27 cellular contexts compared by ENCODE assay signal in genomic region chr20:39136145-39136544, GRCh38.
DNase-seq lines count a peak whose midpoint lies in the region; ATAC-seq, FAIRE-seq and TF ChIP-seq lines count a peak whose summit lies in the region.
"Had no signal": no experiment of that assay in that cellular context is flagged by ENCODE, and none has a peak within 500 bp of the region (broad histone marks: within the 10 kb centered on the region; RNA-seq: fewer than 3 reads in every experiment).

No MANE protein-coding gene starts in this region.

- no peak overlapping the region for H3K4me3 ChIP-seq in bronchial epithelial cell (ENCODE audit: low read depth, low read length)
- peak overlapping the region in 1 of 2 donors; percentile 41 for H3K4me3 ChIP-seq in neuronal stem cell (ENCODE audit: low read length in 2 of 2)
- H3K4me3 ChIP-seq: A549; BLaER1 treated with 17β-estradiol and CSF1 and Interleukin-3, amounts not matched to agents 10 nM and 100 nM; GM23248 had no signal

- H2BK5ac ChIP-seq in neuronal stem cell (ENCODE audit: low read length), result no peak overlapping the region

- peaks cover 8% of the 10 kb centered on the region for H3K4me1 Mint-ChIP-seq in WTC11
- H3K4me1 Mint-ChIP-seq: CD14-positive monocyte; CD8-positive, alpha-beta memory T cell had no signal

- H3K79me1 ChIP-seq in neuronal stem cell (ENCODE audit: low read depth, low read length), result no peaks in the 10 kb centered on the region

- peak overlapping the region; percentile 60 for H3K9ac ChIP-seq in neuronal stem cell (ENCODE audit: low read depth, low read length, poor library complexity)
- H3K9ac ChIP-seq: BLaER1 treated with 17β-estradiol and CSF1 and Interleukin-3, amounts not matched to agents 10 nM and 100 nM; GM23248 had no signal

- H3K23ac ChIP-seq in neuronal stem cell (ENCODE audit: low read depth, low read length, poor library complexity), result no peak overlapping the region

- CTCF ChIA-PET in WTC11 (lab: Charles Lee), result no interaction called here

- no peaks in the 10 kb centered on the region for H3K9me3 Mint-ChIP-seq in WTC11
- H3K9me3 Mint-ChIP-seq: CD4-positive, alpha-beta T cell; CD8-positive, alpha-beta memory T cell had no signal

- H3K4me2 ChIP-seq in neuronal stem cell (ENCODE audit: insufficient read depth, low read length, poor library complexity, severe bottlenecking), result no peak overlapping the region
- H3K4me2 ChIP-seq: A549; BLaER1 treated with 17β-estradiol and CSF1 and Interleukin-3, amounts not matched to agents 10 nM and 100 nM had no signal

- no CpG with 5 or more reads among the region's 11 CpGs for WGBS in neuronal stem cell (ENCODE audit: extremely low coverage in 2 of 2, insufficient read length in 2 of 2, insufficient replicate concordance in 1 of 2), 2 donors

- H3K18ac ChIP-seq in neuronal stem cell (ENCODE audit: low read length), result no peak overlapping the region

- H3K9me3 ChIP-seq in neuronal stem cell (replicated peaks in 1 of 2; ENCODE audit: control insufficient read depth in 2 of 2, insufficient read depth in 1 of 2, low read depth in 1 of 2, low read length in 2 of 2), result no peaks in the 10 kb centered on the region
- H3K9me3 ChIP-seq: A549; BE2C; BLaER1 treated with 17β-estradiol and CSF1 and Interleukin-3, amounts not matched to agents 10 nM and 100 nM had no signal

- FAIRE-seq in HTR-8/SVneo (lab: Jason Lieb, UNC), result peak; percentile 82
- peak; percentile 81 for FAIRE-seq in bronchial epithelial cell (lab: Jason Lieb, UNC)
- peak; percentile 76 for FAIRE-seq in urothelium cell line (lab: Jason Lieb, UNC)
- FAIRE-seq: A549, D721Med, GM12892, GM19239, H1 had no signal

- H2AFZ ChIP-seq in neuronal stem cell (ENCODE audit: low read length), result no peak overlapping the region
- H2AFZ ChIP-seq: GM23248 had no signal

- DNase-seq in HTR-8/SVneo (ENCODE audit: insufficient read length, low spot score), result no peak
- no peak for DNase-seq in bronchial epithelial cell (ENCODE audit: low read depth)
- no peak for DNase-seq in neuronal stem cell (ENCODE audit: low spot score)
- no peak for DNase-seq in urothelium cell line (ENCODE audit: low spot score)
- DNase-seq in GF-D8 (lab: John Stamatoyannopoulos, UW), result no peak
- DNase-seq in midbrain (lab: John Stamatoyannopoulos, UW), result no peak
- no peak for DNase-seq in WTC11 (ENCODE audit: low spot score)
- DNase-seq: 8988T; ACHN; AML-193; BE2C; CD4-positive, alpha-beta T cell; CD8-positive, alpha-beta memory T cell; DMS 273 treated with DMSO at 0.1 percent for 48 hours; DMS79; EL; GDM1; GM23248; H7; HCEC 1CT had no signal

- no peak overlapping the region for H3K27ac ChIP-seq in neuronal stem cell (replicated peaks; ENCODE audit: low read length)
- H3K27ac ChIP-seq: A549; BLaER1 treated with 17β-estradiol and CSF1 and Interleukin-3, amounts not matched to agents 10 nM and 100 nM; GM23248 had no signal

- H3K36me3 Mint-ChIP-seq in WTC11, result no peaks in the 10 kb centered on the region
- H3K36me3 Mint-ChIP-seq: CD14-positive monocyte had no signal

- H2BK12ac ChIP-seq in neuronal stem cell (ENCODE audit: low read length), result no peak overlapping the region

- H2BK120ac ChIP-seq in neuronal stem cell (ENCODE audit: low read depth, low read length), result no peak overlapping the region

- TF ChIP-seq CTCF in bronchial epithelial cell (IDR thresholded peaks at IDR 0.05; ENCODE audit: insufficient read depth, low read length, severe bottlenecking), result no peak
- TF ChIP-seq CTCF in WTC11 (IDR thresholded peaks at IDR 0.05), result no peak

- H4K91ac ChIP-seq in neuronal stem cell (ENCODE audit: low read depth, low read length, poor library complexity), result no peak overlapping the region

- H3K4me1 ChIP-seq in neuronal stem cell (ENCODE audit: control insufficient read depth in 2 of 2, insufficient read depth in 1 of 2, low read depth in 1 of 2, low read length in 2 of 2), result peaks cover under 1 to 14% of the 10 kb centered on the region in 2 donors
- H3K4me1 ChIP-seq: A549, BE2C had no signal

- no peak overlapping the region for H2BK15ac ChIP-seq in neuronal stem cell (ENCODE audit: low read length)

- no peak overlapping the region for H3K27ac Mint-ChIP-seq in WTC11
- H3K27ac Mint-ChIP-seq: CD4-positive, alpha-beta T cell; CD8-positive, alpha-beta memory T cell had no signal

- no peak overlapping the region for H3K4me3 Mint-ChIP-seq in WTC11
- H3K4me3 Mint-ChIP-seq: CD14-positive monocyte; CD4-positive, alpha-beta T cell; CD8-positive, alpha-beta memory T cell had no signal

- no peak overlapping the region for H3K4ac ChIP-seq in neuronal stem cell (ENCODE audit: low read length)

- H3K27me3 Mint-ChIP-seq in WTC11 (ENCODE audit: low read depth), result no peaks in the 10 kb centered on the region; the same call in 1 of the 2 replicates

- H3K36me3 ChIP-seq in bronchial epithelial cell (ENCODE audit: control insufficient read depth, insufficient read depth, low read length) (no peaks in the 10 kb centered on the region), neuronal stem cell (replicated peaks in 1 of 2; ENCODE audit: control insufficient read depth in 2 of 2, insufficient read depth in 2 of 2, low read length in 2 of 2) (no peaks in the 10 kb centered on the region)
- H3K36me3 ChIP-seq: BE2C; BLaER1 treated with 17β-estradiol and CSF1 and Interleukin-3, amounts not matched to agents 10 nM and 100 nM had no signal

- H3K27me3 ChIP-seq in bronchial epithelial cell (ENCODE audit: control insufficient read depth, insufficient read depth, low read length) (no peaks in the 10 kb centered on the region), neuronal stem cell (ENCODE audit: control insufficient read depth in 3 of 3, insufficient read depth in 3 of 3, low read depth in 1 of 3, low read length in 3 of 3) (peaks cover 0 to 18% (median 0%) of the 10 kb centered on the region in 3 experiments)
- H3K27me3 ChIP-seq: BLaER1 treated with 17β-estradiol and CSF1 and Interleukin-3, amounts not matched to agents 10 nM and 100 nM had no signal

- ATAC-seq in WTC11, result no peak
- ATAC-seq: A549 had no signal

- H2AK5ac ChIP-seq in neuronal stem cell (ENCODE audit: low read depth, low read length), result no peak overlapping the region

- POLR2A ChIA-PET in WTC11 (lab: Charles Lee), result interaction anchor here (0.5 kb wide), 1 partner anchor 75 kb away, joined by 4 read pairs; no protein-coding TSS in a partner anchor

- H3K14ac ChIP-seq in neuronal stem cell (ENCODE audit: low read length), result no peak overlapping the region

- no peak overlapping the region for H4K8ac ChIP-seq in neuronal stem cell (ENCODE audit: low read depth, low read length)

TF ChIP-seq in WTC11, 78 proteins besides CTCF, POLR2A, EP300 and RAD21:
- no peak for TF ChIP-seq SMAD4 (CRISPR knock-in tag; IDR thresholded peaks at IDR 0.05)
TF ChIP-seq in WTC11: peak in this region for 0.
